Comparison of ENCODE assay signal across 21 cellular contexts in the genomic region with DNA sequence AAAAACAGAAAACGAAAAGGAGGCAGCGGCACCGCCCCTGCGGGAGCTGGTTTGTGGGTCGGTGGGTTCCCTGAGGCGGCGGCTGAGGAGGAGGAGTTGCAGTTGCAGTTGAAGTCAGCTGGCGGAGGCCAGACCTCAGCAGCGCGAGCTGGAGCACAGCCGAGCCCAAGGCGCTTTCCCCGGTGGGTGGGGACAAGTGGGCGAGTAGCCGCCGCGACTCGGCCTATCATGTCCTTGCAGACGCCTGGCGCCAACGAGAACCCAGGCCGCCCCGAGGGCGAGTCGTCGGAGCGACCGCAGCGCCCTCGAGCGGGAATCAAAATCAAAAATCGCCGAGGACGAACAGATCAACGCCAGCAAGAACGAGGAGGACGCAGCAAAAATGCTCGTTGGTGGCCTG. TPM values are rescaled to one million over a fixed set of nuclear protein-coding genes. Genes with fewer than 3 reads are reported as not detected.
A peak's percentile ranks its signal among the peaks of the same experiment; 100 is the strongest.
DNase-seq lines count a peak whose midpoint lies in the region; ATAC-seq and TF ChIP-seq lines count a peak whose summit lies in the region.
"Had no signal": no experiment of that assay in that cellular context is flagged by ENCODE, and none has a peak within 500 bp of the region (broad histone marks: within the 10 kb centered on the region; RNA-seq: fewer than 3 reads in every experiment).

No MANE protein-coding gene starts in this region.

- H3K27ac Mint-ChIP-seq in glutamatergic neuron (ENCODE audit: unreplicated experiment): no peak overlapping the region
- H3K27ac Mint-ChIP-seq: CD8-positive, alpha-beta T cell; HFFc6 had no signal

- H3K27me3 ChIP-seq in right cardiac atrium (ENCODE audit: control insufficient read depth, insufficient read depth): no peaks in the 10 kb centered on the region
- no peaks in the 10 kb centered on the region for H3K27me3 ChIP-seq in right atrium auricular region
- H3K27me3 ChIP-seq: BLaER1 treated with 17β-estradiol and CSF1 and Interleukin-3, amounts not matched to agents 10 nM and 100 nM had no signal

- H3K4me1 ChIP-seq in right cardiac atrium (ENCODE audit: control insufficient read depth, insufficient read depth, low read length) (no peaks in the 10 kb centered on the region), right atrium auricular region (no peaks in the 10 kb centered on the region)

- H3K9me3 ChIP-seq in right cardiac atrium (ENCODE audit: control insufficient read depth, low read length): no peaks in the 10 kb centered on the region
- H3K9me3 ChIP-seq in right atrium auricular region: no peaks in the 10 kb centered on the region

- TF ChIP-seq CTCF in right atrium auricular region (IDR thresholded peaks at IDR 0.05) (no peak), glutamatergic neuron (IDR thresholded peaks at IDR 0.05; ENCODE audit: partially characterized antibody, unreplicated experiment) (no peak)

- DNase-seq in right cardiac atrium (peak in 2 of 3 donors; percentile 63 to 74), right atrium auricular region (ENCODE audit: low spot score) (no peak), islet precursor cell (peak; percentile 49), posterior vena cava (ENCODE audit: low spot score) (peak; percentile 73), glutamatergic neuron (no peak)
- no peak for DNase-seq in activated T-cell treated with anti-CD3 and anti-CD28 coated beads, Interleukin-2, amount 50 U/mL, for 4 hours
- DNase-seq: 8988T; Calu3; CD8-positive, alpha-beta T cell; DMS79 treated with DMSO at 0.1 percent for 48 hours; GOT3; H7; HFFc6 had no signal

- no peak overlapping the region for H3K27ac ChIP-seq in right cardiac atrium (ENCODE audit: low read length)
- no peak overlapping the region for H3K27ac ChIP-seq in right atrium auricular region
- H3K27ac ChIP-seq: BLaER1 treated with 17β-estradiol and CSF1 and Interleukin-3, amounts not matched to agents 10 nM and 100 nM had no signal

- 87% methylated on average over 38 of the region's 38 CpGs for WGBS in right cardiac atrium

- intact Hi-C loops in right cardiac atrium (cut with DNase I) (no loop called here), posterior vena cava (cut with DNase I) (no loop called here)

- H3K27me3 Mint-ChIP-seq in activated T-cell treated with anti-CD3 and anti-CD28 coated beads, Interleukin-2, amount 50 U/mL, for 4 hours (ENCODE audit: low read depth): peaks cover 8% of the 10 kb centered on the region
- H3K27me3 Mint-ChIP-seq in glutamatergic neuron (ENCODE audit: unreplicated experiment): no peaks in the 10 kb centered on the region

- H3K36me3 Mint-ChIP-seq in activated T-cell treated with anti-CD3 and anti-CD28 coated beads, Interleukin-2, amount 50 U/mL, for 4 hours (ENCODE audit: insufficient read depth): no peaks in the 10 kb centered on the region
- H3K36me3 Mint-ChIP-seq in glutamatergic neuron (ENCODE audit: unreplicated experiment): peaks cover 4% of the 10 kb centered on the region
- H3K36me3 Mint-ChIP-seq: CD8-positive, alpha-beta T cell had no signal

- H3K4me3 ChIP-seq in right cardiac atrium (ENCODE audit: low read length) (no peak overlapping the region), right atrium auricular region (no peak overlapping the region)
- H3K4me3 ChIP-seq: BLaER1 treated with 17β-estradiol and CSF1 and Interleukin-3, amounts not matched to agents 10 nM and 100 nM; GM12878 had no signal

- no peak for ATAC-seq in right cardiac atrium
- ATAC-seq in activated T-cell treated with anti-CD3 and anti-CD28 coated beads, Interleukin-2, amount 50 U/mL, for 4 hours: no peak
- no peak for ATAC-seq in HG02642 (IDR thresholded peaks at IDR 0.05; ENCODE audit: poor library complexity, unreplicated experiment)
- ATAC-seq: CD8-positive, alpha-beta T cell; GM12878; HCT116; HepG2 had no signal

- no peaks in the 10 kb centered on the region for H3K9me3 Mint-ChIP-seq in activated T-cell treated with anti-CD3 and anti-CD28 coated beads, Interleukin-2, amount 50 U/mL, for 4 hours
- peaks cover 4% of the 10 kb centered on the region for H3K9me3 Mint-ChIP-seq in glutamatergic neuron (ENCODE audit: unreplicated experiment)

- H3K4me3 Mint-ChIP-seq in activated T-cell treated with anti-CD3 and anti-CD28 coated beads, Interleukin-2, amount 50 U/mL, for 4 hours: no peak overlapping the region
- no peak overlapping the region for H3K4me3 Mint-ChIP-seq in glutamatergic neuron (ENCODE audit: unreplicated experiment)
- H3K4me3 Mint-ChIP-seq: CD8-positive, alpha-beta T cell; HFFc6 had no signal

- no peaks in the 10 kb centered on the region for H3K36me3 ChIP-seq in right atrium auricular region

- no peaks in the 10 kb centered on the region for H3K4me1 Mint-ChIP-seq in activated T-cell treated with anti-CD3 and anti-CD28 coated beads, Interleukin-2, amount 50 U/mL, for 4 hours (ENCODE audit: low read depth)
- no peaks in the 10 kb centered on the region for H3K4me1 Mint-ChIP-seq in glutamatergic neuron (ENCODE audit: low read depth, unreplicated experiment)

RNA-seq across cellular contexts. Expression of a gene that starts 12.7 kb away (rescaled TPM):
- total RNA-seq in right cardiac atrium (1 to 10 TPM; 3.2 to 4.1 (median 3.3) TPM), right atrium auricular region (1 to 10 TPM in 1 of 2 donors, under 1 TPM in 1; 0.93 to 2.8 TPM), posterior vena cava (1 to 10 TPM; 5.2 to 5.9 TPM), glutamatergic neuron (ENCODE audit: unreplicated experiment) (not detected)
- polyA plus RNA-seq in right cardiac atrium: 3.5 TPM
- total RNA-seq in activated T-cell treated with anti-CD3 and anti-CD28 coated beads, Interleukin-2, amount 50 U/mL, for 4 hours: not detected
- total RNA-seq: A673; Calu3; CD8-positive, alpha-beta T cell; G401; GM12878; H7; HepG2 had no signal
- polyA plus RNA-seq: AG04450, GM12878, HepG2 had no signal

RNA-seq across cellular contexts. Expression of a gene that starts 18.5 kb away (rescaled TPM):
- total RNA-seq in right cardiac atrium: 10 to 100 TPM in 2 of 4 donors, 1 to 10 TPM in 2; 4.8 to 14.9 (median 10.8) TPM
- 2.4 TPM for polyA plus RNA-seq in right cardiac atrium
- total RNA-seq in right atrium auricular region: 1 to 10 TPM; 4.2 to 7.9 TPM
- 10 to 100 TPM; 19.4 to 29.2 TPM for total RNA-seq in posterior vena cava
- total RNA-seq in activated T-cell treated with anti-CD3 and anti-CD28 coated beads, Interleukin-2, amount 50 U/mL, for 4 hours: under 1 TPM in 2 of 3 donors, not detected in 1; 0.16 to 0.69 TPM
- total RNA-seq in glutamatergic neuron (ENCODE audit: unreplicated experiment): not detected
- total RNA-seq: G401, GM12878, HepG2, HFFc6 had no signal
- polyA plus RNA-seq: AG04450, GM12878, HepG2 had no signal

Comparison
In these comparisons a context has a peak if more than half of its experiments do, and no peak if none do; other contexts are left out.
1. DNase-seq: peak in right cardiac atrium (2 of 3), islet precursor cell (single experiment) and posterior vena cava (single experiment); none in right atrium auricular region (single experiment), activated T-cell treated with anti-CD3 and anti-CD28 coated beads, Interleukin-2, amount 50 U/mL, for 4 hours (single experiment) and glutamatergic neuron (single experiment).